Comparison of ENCODE assay signal across 8 cellular contexts in genomic region chr18:10006261-10006903, GRCh38.
DNase-seq lines count a peak whose midpoint lies in the region; FAIRE-seq and TF ChIP-seq lines count a peak whose summit lies in the region.

No MANE protein-coding gene starts in this region.

- H3K36me3 Mint-ChIP-seq in brain (no peaks in the 10 kb centered on the region), mesothelial cell of epicardium (no peaks in the 10 kb centered on the region)

- H3K27ac Mint-ChIP-seq in brain (peak overlapping the region in 4 of 5 experiments; percentile 14 to 85 (median 50)), mesothelial cell of epicardium (peak overlapping the region; percentile 43)

- peak; percentile 79 for DNase-seq in DMS 273 treated with DMSO at 0.1 percent for 48 hours (lab: John Stamatoyannopoulos, UW)
- peak; percentile 22 to 60 for DNase-seq in NCI-H2081 (lab: John Stamatoyannopoulos, UW)
- DNase-seq in mesothelial cell of epicardium (ENCODE audit: low spot score in 2 of 2, unreplicated experiment in 2 of 2), result no peak
- DNase-seq in activated effector memory CD4-positive, alpha-beta T cell treated with anti-CD3 and anti-CD28 coated beads, Interleukin-2, amount 50 U/mL, for 16 hours, result no peak
- no peak for DNase-seq in H54 (ENCODE audit: insufficient read length, low spot score)
- no peak for DNase-seq in SKM-1 treated with dmso at 0.1 percent for 144 hours (lab: John Stamatoyannopoulos, UW; ENCODE audit: unreplicated experiment)
- DNase-seq in NK-92 treated with Interleukin-12 subunit alpha and Interleukin-12 subunit beta, amount 100 ng/mL, for 24 hours (lab: John Stamatoyannopoulos, UW), result no peak

- H3K27me3 Mint-ChIP-seq in brain (peaks cover 12% of the 10 kb centered on the region), mesothelial cell of epicardium (ENCODE audit: low read depth) (no peaks in the 10 kb centered on the region)

- TF ChIP-seq POLR2A in H54 (IDR thresholded peaks at IDR 0.05; ENCODE audit: low read depth, low read length), result no peak

- peaks cover 28% of the 10 kb centered on the region for H3K4me1 Mint-ChIP-seq in brain
- H3K4me1 Mint-ChIP-seq in mesothelial cell of epicardium, result peaks cover 31% of the 10 kb centered on the region

- no peak overlapping the region for H3K4me3 Mint-ChIP-seq in brain
- H3K4me3 Mint-ChIP-seq in mesothelial cell of epicardium, result no peak overlapping the region

- H3K9me3 Mint-ChIP-seq in brain (peaks cover 0 to 10% (median 3%) of the 10 kb centered on the region in 5 experiments), mesothelial cell of epicardium (peaks cover 7% of the 10 kb centered on the region)

- no peak for FAIRE-seq in H54 (lab: Jason Lieb, UNC)

- TF ChIP-seq CTCF in brain (conservative IDR thresholded peaks at IDR 0.05) (peak in 1 of 2 experiments; percentile 60), mesothelial cell of epicardium (IDR thresholded peaks at IDR 0.05; ENCODE audit: unreplicated experiment) (no peak)

Comparison
In these comparisons a context has a peak if more than half of its experiments do, and no peak if none do; other contexts are left out.
1. DNase-seq: peak in DMS 273 treated with DMSO at 0.1 percent for 48 hours (single experiment) and NCI-H2081 (2 of 2); none in mesothelial cell of epicardium (0 of 2), activated effector memory CD4-positive, alpha-beta T cell treated with anti-CD3 and anti-CD28 coated beads, Interleukin-2, amount 50 U/mL, for 16 hours (single experiment), H54 (single experiment), SKM-1 treated with dmso at 0.1 percent for 144 hours (single experiment) and NK-92 treated with Interleukin-12 subunit alpha and Interleukin-12 subunit beta, amount 100 ng/mL, for 24 hours (single experiment).